8 cellular contexts compared by ENCODE assay signal in genomic region chr16:51538707-51539604, GRCh38.
DNase-seq lines count a peak whose midpoint lies in the region; ATAC-seq lines count a peak whose summit lies in the region.

No MANE protein-coding gene starts in this region.

- DNase-seq in GM03348 (ENCODE audit: low spot score) = peak; percentile 84
- DNase-seq in NCI-H510A treated with DMSO at 0.1 percent for 48 hours (lab: John Stamatoyannopoulos, UW) = peak; percentile 51
- DNase-seq in dermis blood vessel endothelial cell = peak; percentile 81
- peak; percentile 66 for DNase-seq in non-pigmented ciliary epithelial cell (ENCODE audit: low read depth)
- no peak for DNase-seq in activated CD4-positive, CD25-positive, alpha-beta regulatory T cell (lab: John Stamatoyannopoulos, UW)
- no peak for DNase-seq in stimulated activated CD4-positive, alpha-beta T cell treated with anti-CD3 and anti-CD28 coated beads, Interleukin-4, amount 100 ng/mL, for 1 hour
- DNase-seq in NCI-H524 treated with DMSO at 0.1 percent for 48 hours (lab: John Stamatoyannopoulos, UW) = no peak

- no peak for ATAC-seq in GM18498 (IDR thresholded peaks at IDR 0.05; ENCODE audit: unreplicated experiment)

Comparison
In these comparisons a context has a peak if more than half of its experiments do, and no peak if none do; other contexts are left out.
1. DNase-seq: peak in GM03348 (single experiment), NCI-H510A treated with DMSO at 0.1 percent for 48 hours (single experiment), dermis blood vessel endothelial cell (single experiment) and non-pigmented ciliary epithelial cell (single experiment); none in activated CD4-positive, CD25-positive, alpha-beta regulatory T cell (0 of 4), stimulated activated CD4-positive, alpha-beta T cell treated with anti-CD3 and anti-CD28 coated beads, Interleukin-4, amount 100 ng/mL, for 1 hour (single experiment) and NCI-H524 treated with DMSO at 0.1 percent for 48 hours (single experiment).